ENCODE assay signal across 20 cellular contexts in genomic region chr1:56406821-56407220, GRCh38.
DNase-seq lines count a peak whose midpoint lies in the region; ATAC-seq, FAIRE-seq and TF ChIP-seq lines count a peak whose summit lies in the region.
"Had no signal": no experiment of that assay in that cellular context is flagged by ENCODE, and none has a peak within 500 bp of the region (broad histone marks: within the 10 kb centered on the region; RNA-seq: fewer than 3 reads in every experiment).

No MANE protein-coding gene starts in this region.

- H3K79me2 ChIP-seq in H1 (ENCODE audit: control insufficient read depth in 1 of 2, insufficient read depth in 2 of 2, low read length in 2 of 2) (no peaks in the 10 kb centered on the region), trophoblast cell (ENCODE audit: control insufficient read depth, insufficient read depth, low read length, poor library complexity) (no peaks in the 10 kb centered on the region), neural progenitor cell (ENCODE audit: low read depth) (no peaks in the 10 kb centered on the region)

- no peak overlapping the region for H3K18ac ChIP-seq in IMR-90 (ENCODE audit: low read depth, low read length)
- no peak overlapping the region; the same call in 1 of the 2 replicates for H3K18ac ChIP-seq in H1 (ENCODE audit: extremely low read depth, low read length)
- H3K18ac ChIP-seq in trophoblast cell (ENCODE audit: low read length): no peak overlapping the region

- H2AFZ ChIP-seq in IMR-90 (replicated peaks; ENCODE audit: low read length, poor library complexity) (no peak overlapping the region), H1 (ENCODE audit: low read length) (no peak overlapping the region), trophoblast cell (ENCODE audit: insufficient read depth, low read length, poor library complexity) (no peak overlapping the region), neural progenitor cell (replicated peaks) (no peak overlapping the region)
- H2AFZ ChIP-seq: GM23248 had no signal

- H3K79me1 ChIP-seq in IMR-90 (ENCODE audit: low read depth in 1 of 2, low read length in 2 of 2) (no peaks in the 10 kb centered on the region), H1 (ENCODE audit: low read depth, low read length) (no peaks in the 10 kb centered on the region), trophoblast cell (ENCODE audit: low read length) (peaks cover 14% of the 10 kb centered on the region)

- no peak overlapping the region for H4K12ac ChIP-seq in trophoblast cell (ENCODE audit: low read depth, low read length)

- H3K27me3 Mint-ChIP-seq in activated naive CD8-positive, alpha-beta T cell treated with anti-CD3 and anti-CD28 coated beads, Interleukin-2, amount 50 U/mL, for 24 hours: no peaks in the 10 kb centered on the region
- no peaks in the 10 kb centered on the region for H3K27me3 Mint-ChIP-seq in neural progenitor cell (ENCODE audit: insufficient read depth, low read depth)
- H3K27me3 Mint-ChIP-seq: B cell; CD4-positive, CD25-positive, alpha-beta regulatory T cell; CD8-positive, alpha-beta memory T cell; IgD-negative memory B cell had no signal

- H3K36me3 ChIP-seq in IMR-90 (ENCODE audit: control insufficient read depth, insufficient read depth, low read length) (no peaks in the 10 kb centered on the region), H1 (ENCODE audit: control insufficient read depth in 2 of 4, insufficient read depth in 4 of 4, low read length in 3 of 4) (no peaks in the 10 kb centered on the region), trophoblast cell (ENCODE audit: control insufficient read depth in 1 of 2, insufficient read depth in 2 of 2, low read length in 2 of 2) (no peaks in the 10 kb centered on the region), neural progenitor cell (no peaks in the 10 kb centered on the region)
- H3K36me3 ChIP-seq: BLaER1 treated with 17β-estradiol and CSF1 and Interleukin-3, amounts not matched to agents 10 nM and 100 nM had no signal

- peak; percentile 21 for DNase-seq in IMR-90
- no peak for DNase-seq in H1 (ENCODE audit: low read depth in 1 of 2, low spot score in 2 of 2)
- no peak for DNase-seq in trophoblast cell
- DNase-seq in EL: no peak
- DNase-seq in activated naive CD8-positive, alpha-beta T cell treated with anti-CD3 and anti-CD28 coated beads, Interleukin-2, amount 50 U/mL, for 24 hours: no peak
- DNase-seq in neural progenitor cell (ENCODE audit: low spot score): no peak
- DNase-seq: CD4-positive, CD25-positive, alpha-beta regulatory T cell; CD8-positive, alpha-beta memory T cell; COR-L47; DMS 273 treated with DMSO at 0.1 percent for 48 hours; DMS79; GF-D8; GM23248; HCEC 1CT; KBM-7 had no signal

- no peak overlapping the region for H2BK15ac ChIP-seq in IMR-90 (ENCODE audit: low read depth, low read length)
- no peak overlapping the region for H2BK15ac ChIP-seq in H1 (ENCODE audit: low read length)

- H4K5ac ChIP-seq in IMR-90 (ENCODE audit: low read depth, low read length) (no peak overlapping the region), H1 (ENCODE audit: insufficient read length, low read depth, low read length) (no peak overlapping the region)

- H3K27ac ChIP-seq in IMR-90 (ENCODE audit: insufficient read depth, low read length) (no peak overlapping the region), H1 (ENCODE audit: low read depth, low read length) (no peak overlapping the region), trophoblast cell (ENCODE audit: low read depth, low read length) (no peak overlapping the region), neural progenitor cell (no peak overlapping the region)
- H3K27ac ChIP-seq: BLaER1 treated with 17β-estradiol and CSF1 and Interleukin-3, amounts not matched to agents 10 nM and 100 nM; GM23248 had no signal

- H3K9me3 ChIP-seq in IMR-90 (ENCODE audit: control insufficient read depth, insufficient read depth, low read length) (no peaks in the 10 kb centered on the region), H1 (ENCODE audit: insufficient read depth in 2 of 2, low read depth in 1 of 2, low read length in 1 of 2) (peaks cover 0 to 6% of the 10 kb centered on the region in 2 experiments; a peak in 1 of 4 replicates), trophoblast cell (ENCODE audit: insufficient read depth, low read depth, low read length) (no peaks in the 10 kb centered on the region), neural progenitor cell (ENCODE audit: low read depth) (no peaks in the 10 kb centered on the region)

- dilution Hi-C loops in IMR-90 (cut with HindIII; ENCODE audit: low sequenced_read_pairs, unreplicated experiment): no loop called here

- no peak overlapping the region for H2BK20ac ChIP-seq in IMR-90 (ENCODE audit: low read depth, low read length)
- no peak overlapping the region for H2BK20ac ChIP-seq in H1 (ENCODE audit: low read length)

- no peak overlapping the region for H4K91ac ChIP-seq in IMR-90 (ENCODE audit: insufficient read depth, low read depth, low read length)
- H4K91ac ChIP-seq in H1 (replicated peaks; ENCODE audit: insufficient read length, low read length): no peak overlapping the region
- H4K91ac ChIP-seq in trophoblast cell (ENCODE audit: low read depth, low read length): peak overlapping the region; percentile 2

- H3K23ac ChIP-seq in IMR-90 (ENCODE audit: low read depth, low read length) (no peak overlapping the region), H1 (ENCODE audit: insufficient read length) (no peak overlapping the region), trophoblast cell (ENCODE audit: low read length) (no peak overlapping the region)

- TF ChIP-seq CTCF in IMR-90 (conservative IDR thresholded peaks at IDR 0.05; ENCODE audit: low read depth, low read length) (no peak), H1 (IDR thresholded peaks at IDR 0.05; ENCODE audit: control extremely low read depth in 1 of 3, insufficient read depth in 1 of 3, low read depth in 1 of 3, low read length in 3 of 3) (no peak), neural progenitor cell (IDR thresholded peaks at IDR 0.05) (no peak)

- no peak overlapping the region; the same call in 1 of the 2 replicates for H2AK5ac ChIP-seq in IMR-90 (ENCODE audit: low read depth, low read length)
- H2AK5ac ChIP-seq in H1 (ENCODE audit: low read depth, low read length): no peak overlapping the region
- no peak overlapping the region for H2AK5ac ChIP-seq in trophoblast cell (ENCODE audit: low read length)

- no peaks in the 10 kb centered on the region for H3K36me3 Mint-ChIP-seq in activated naive CD8-positive, alpha-beta T cell treated with anti-CD3 and anti-CD28 coated beads, Interleukin-2, amount 50 U/mL, for 24 hours (ENCODE audit: low read depth)
- no peaks in the 10 kb centered on the region for H3K36me3 Mint-ChIP-seq in neural progenitor cell
- H3K36me3 Mint-ChIP-seq: CD4-positive, CD25-positive, alpha-beta regulatory T cell; CD8-positive, alpha-beta memory T cell; IgD-negative memory B cell had no signal

- ATAC-seq in IMR-90 (ENCODE audit: low read depth): no peak
- no peak for ATAC-seq in activated naive CD8-positive, alpha-beta T cell treated with anti-CD3 and anti-CD28 coated beads, Interleukin-2, amount 50 U/mL, for 24 hours

- TF ChIP-seq RAD21 in IMR-90 (IDR thresholded peaks at IDR 0.05; ENCODE audit: low read length) (no peak), H1 (IDR thresholded peaks at IDR 0.05 in 1 of 2, conservative IDR thresholded peaks at IDR 0.05 in 1 of 2; ENCODE audit: low read depth in 2 of 2, low read length in 2 of 2) (no peak)

- no peak overlapping the region for H2BK5ac ChIP-seq in IMR-90 (ENCODE audit: low read depth, low read length, poor library complexity, severe bottlenecking)
- H2BK5ac ChIP-seq in H1 (ENCODE audit: low read depth, low read length): no peak overlapping the region
- H2BK5ac ChIP-seq in trophoblast cell (ENCODE audit: low read depth, low read length, poor library complexity): no peak overlapping the region

- no peak overlapping the region for H3K4ac ChIP-seq in IMR-90 (ENCODE audit: low read depth, low read length)
- no peak overlapping the region for H3K4ac ChIP-seq in H1 (replicated peaks; ENCODE audit: insufficient read length, low read depth, low read length)
- H3K4ac ChIP-seq in trophoblast cell (ENCODE audit: low read depth, low read length): no peak overlapping the region

- no peak for FAIRE-seq in H1 (lab: Jason Lieb, UNC)
- FAIRE-seq: H54, HTR-8/SVneo had no signal

- CTCF ChIA-PET in IMR-90 (lab: Yijun Ruan, JAX): no interaction called here
- CTCF ChIA-PET in H1 (lab: Charles Lee; ENCODE audit: partially characterized antibody): no interaction called here

- POLR2A ChIA-PET in IMR-90 (lab: Charles Lee; ENCODE audit: unreplicated experiment): no interaction called here
- POLR2A ChIA-PET in H1 (lab: Charles Lee; ENCODE audit: partially characterized antibody): no interaction called here

- peaks cover 4% of the 10 kb centered on the region for H3K9me3 Mint-ChIP-seq in activated naive CD8-positive, alpha-beta T cell treated with anti-CD3 and anti-CD28 coated beads, Interleukin-2, amount 50 U/mL, for 24 hours
- H3K9me3 Mint-ChIP-seq in neural progenitor cell: peaks cover 2% of the 10 kb centered on the region
- H3K9me3 Mint-ChIP-seq: IgD-negative memory B cell had no signal

- in situ Hi-C loops in IMR-90 (cut with MboI; ENCODE audit: low sequenced_read_pairs): no loop called here

- H2BK120ac ChIP-seq in IMR-90 (ENCODE audit: low read depth, low read length): no peak overlapping the region
- no peak overlapping the region for H2BK120ac ChIP-seq in H1 (replicated peaks; ENCODE audit: low read depth, low read length)
- no peak overlapping the region for H2BK120ac ChIP-seq in trophoblast cell (ENCODE audit: insufficient read depth, low read length, poor library complexity)

- peaks cover 4% of the 10 kb centered on the region; the same call in 1 of the 2 replicates for H3K9me1 ChIP-seq in IMR-90 (ENCODE audit: insufficient read depth, low read length)

- 20% methylated on average over 1 of the region's 2 CpGs; no CpG with 5 or more reads in 1 of the 2 experiments for WGBS in IMR-90 (ENCODE audit: extremely low coverage in 2 of 2, insufficient read length in 1 of 2), 2 experiments
- WGBS in H1 (ENCODE audit: extremely low coverage in 1 of 2, insufficient coverage in 1 of 2, insufficient read length in 1 of 2, insufficient replicate concordance in 2 of 2, low coverage in 1 of 2, low lambda C conversion rate in 2 of 2, missing lambda C conversion rate in 1 of 2), 2 experiments: 81% methylated on average over 2 of the region's 2 CpGs; no CpG with 5 or more reads in 1 of the 2 experiments
- WGBS in trophoblast cell (ENCODE audit: extremely low coverage, insufficient coverage, insufficient read length): no CpG with 5 or more reads among the region's 2 CpGs

- no peaks in the 10 kb centered on the region for H3K4me1 ChIP-seq in IMR-90 (ENCODE audit: control insufficient read depth, insufficient read depth, low read length)
- no peaks in the 10 kb centered on the region for H3K4me1 ChIP-seq in H1 (replicated peaks in 1 of 4; ENCODE audit: control insufficient read depth in 3 of 4, insufficient read depth in 4 of 4, low read length in 3 of 4)
- H3K4me1 ChIP-seq in trophoblast cell (ENCODE audit: control insufficient read depth in 1 of 2, insufficient read depth in 2 of 2, low read length in 2 of 2): peaks cover 5 to 22% of the 10 kb centered on the region in 2 experiments
- peaks cover 4% of the 10 kb centered on the region for H3K4me1 ChIP-seq in neural progenitor cell

- H4K8ac ChIP-seq in IMR-90 (ENCODE audit: low read depth in 2 of 2, low read length in 2 of 2): no peak overlapping the region
- no peak overlapping the region for H4K8ac ChIP-seq in H1 (ENCODE audit: extremely low read depth, insufficient read depth, low read length)
- H4K8ac ChIP-seq in trophoblast cell (ENCODE audit: low read depth, low read length): no peak overlapping the region

- H4K20me1 ChIP-seq in IMR-90 (ENCODE audit: insufficient read depth, low read length) (no peaks in the 10 kb centered on the region), H1 (replicated peaks in 1 of 2; ENCODE audit: control insufficient read depth in 1 of 2, insufficient read depth in 2 of 2, low read length in 2 of 2) (no peaks in the 10 kb centered on the region), neural progenitor cell (ENCODE audit: low read depth) (no peaks in the 10 kb centered on the region)
- H4K20me1 ChIP-seq: BLaER1 treated with 17β-estradiol and CSF1 and Interleukin-3, amounts not matched to agents 10 nM and 100 nM had no signal

- H3K4me1 Mint-ChIP-seq in activated naive CD8-positive, alpha-beta T cell treated with anti-CD3 and anti-CD28 coated beads, Interleukin-2, amount 50 U/mL, for 24 hours: peaks cover 2% of the 10 kb centered on the region
- peaks cover 12% of the 10 kb centered on the region for H3K4me1 Mint-ChIP-seq in neural progenitor cell
- H3K4me1 Mint-ChIP-seq: CD4-positive, CD25-positive, alpha-beta regulatory T cell; CD8-positive, alpha-beta memory T cell had no signal

- H3K27me3 ChIP-seq in IMR-90 (ENCODE audit: control insufficient read depth, insufficient read depth, low read length) (no peaks in the 10 kb centered on the region), H1 (replicated peaks in 1 of 4; ENCODE audit: control insufficient read depth in 3 of 4, extremely low read depth in 1 of 4, insufficient read depth in 3 of 4, low read length in 3 of 4) (no peaks in the 10 kb centered on the region), trophoblast cell (ENCODE audit: insufficient read depth, low read length) (no peaks in the 10 kb centered on the region), neural progenitor cell (no peaks in the 10 kb centered on the region)

- H3K9ac ChIP-seq in IMR-90 (ENCODE audit: low read depth, low read length): no peak overlapping the region
- no peak overlapping the region for H3K9ac ChIP-seq in H1 (replicated peaks in 1 of 4; ENCODE audit: extremely low read depth in 1 of 4, low read depth in 3 of 4, low read length in 3 of 4)
- H3K9ac ChIP-seq in trophoblast cell (ENCODE audit: low read length): no peak overlapping the region
- H3K9ac ChIP-seq in neural progenitor cell: no peak overlapping the region
- H3K9ac ChIP-seq: BLaER1 treated with 17β-estradiol and CSF1 and Interleukin-3, amounts not matched to agents 10 nM and 100 nM; GM23248 had no signal

- no TSS peak for BruUV-seq in IMR-90 (replicated peaks; lab: Mats Ljungman, UMichigan)

- H3F3A ChIP-seq in neural progenitor cell (ENCODE audit: low read depth): no peaks in the 10 kb centered on the region

- H3K4me3 Mint-ChIP-seq in activated naive CD8-positive, alpha-beta T cell treated with anti-CD3 and anti-CD28 coated beads, Interleukin-2, amount 50 U/mL, for 24 hours: no peak overlapping the region
- H3K4me3 Mint-ChIP-seq in neural progenitor cell: no peak overlapping the region
- H3K4me3 Mint-ChIP-seq: B cell; CD4-positive, CD25-positive, alpha-beta regulatory T cell; CD8-positive, alpha-beta memory T cell had no signal

- no peak overlapping the region for H3K56ac ChIP-seq in IMR-90 (ENCODE audit: extremely low read depth, insufficient read depth, low read length)
- no peak overlapping the region for H3K56ac ChIP-seq in H1 (replicated peaks; ENCODE audit: insufficient read length, low read depth, low read length)

- H3K14ac ChIP-seq in IMR-90 (replicated peaks; ENCODE audit: low read depth, low read length) (no peak overlapping the region), H1 (ENCODE audit: insufficient read length) (no peak overlapping the region), trophoblast cell (ENCODE audit: low read length) (no peak overlapping the region)

- no peak overlapping the region for H3K4me2 ChIP-seq in IMR-90 (ENCODE audit: low read depth, low read length)
- no peak overlapping the region for H3K4me2 ChIP-seq in H1 (ENCODE audit: insufficient read depth in 1 of 2, low read depth in 2 of 2, low read length in 2 of 2)
- no peak overlapping the region for H3K4me2 ChIP-seq in trophoblast cell (ENCODE audit: low read length)
- no peak overlapping the region for H3K4me2 ChIP-seq in neural progenitor cell
- H3K4me2 ChIP-seq: BLaER1 treated with 17β-estradiol and CSF1 and Interleukin-3, amounts not matched to agents 10 nM and 100 nM had no signal

- no peak overlapping the region for H3K4me3 ChIP-seq in IMR-90 (ENCODE audit: insufficient read depth, low read depth, low read length)
- H3K4me3 ChIP-seq in H1 (ENCODE audit: extremely low read depth in 1 of 4, insufficient read depth in 2 of 4, low read depth in 3 of 4, low read length in 4 of 4): no peak overlapping the region
- H3K4me3 ChIP-seq in trophoblast cell (ENCODE audit: low read depth, low read length): no peak overlapping the region
- no peak overlapping the region for H3K4me3 ChIP-seq in neural progenitor cell
- H3K4me3 ChIP-seq: BLaER1 treated with 17β-estradiol and CSF1 and Interleukin-3, amounts not matched to agents 10 nM and 100 nM; GM23248 had no signal

- H3K23me2 ChIP-seq in H1 (ENCODE audit: low read depth, low read length): no peaks in the 10 kb centered on the region

- TF ChIP-seq POLR2A in IMR-90 (IDR thresholded peaks at IDR 0.05; ENCODE audit: low read depth, low read length) (no peak), H1 (IDR thresholded peaks at IDR 0.05; ENCODE audit: control extremely low read depth in 1 of 2, low read depth in 2 of 2, low read length in 2 of 2) (no peak)

- no peak for TF ChIP-seq EP300 in H1 (IDR thresholded peaks at IDR 0.05; ENCODE audit: borderline replicate concordance in 1 of 2, low read depth in 2 of 2, low read length in 2 of 2)

- intact Hi-C loops in IMR-90 (cut with micrococcal nuclease): no loop called here

- H3K27ac Mint-ChIP-seq in activated naive CD8-positive, alpha-beta T cell treated with anti-CD3 and anti-CD28 coated beads, Interleukin-2, amount 50 U/mL, for 24 hours: no peak overlapping the region
- no peak overlapping the region for H3K27ac Mint-ChIP-seq in neural progenitor cell
- H3K27ac Mint-ChIP-seq: CD4-positive, CD25-positive, alpha-beta regulatory T cell; IgD-negative memory B cell had no signal

- no peak overlapping the region for H2AK9ac ChIP-seq in IMR-90 (replicated peaks; ENCODE audit: low read depth, low read length, poor library complexity)

- 0 out of 2 replicates have a peak overlapping the region, but pooled peaks have one; percentile 46 for H2BK12ac ChIP-seq in H1 (ENCODE audit: low read depth, low read length)
- H2BK12ac ChIP-seq in trophoblast cell (ENCODE audit: low read length): peak overlapping the region; percentile 27
